Comparison of ENCODE assay signal across 8 cellular contexts in genomic region chr17:1147664-1148063, GRCh38. TPM values are rescaled to one million over a fixed set of nuclear protein-coding genes. Genes with fewer than 3 reads are reported as not detected.
A peak's percentile ranks its signal among the peaks of the same experiment; 100 is the strongest.
DNase-seq lines count a peak whose midpoint lies in the region; ATAC-seq and TF ChIP-seq lines count a peak whose summit lies in the region.

No MANE protein-coding gene starts in this region.

- in situ Hi-C loops in astrocyte of the cerebellum (cut with HindIII; ENCODE audit: low sequenced_read_pairs), result no loop called here

- intact Hi-C loops in posterior vena cava (cut with DNase I), result no loop called here

- ATAC-seq in GM21529 (IDR thresholded peaks at IDR 0.05; ENCODE audit: unreplicated experiment), result no peak
- no peak for ATAC-seq in HG02938 (IDR thresholded peaks at IDR 0.05; ENCODE audit: unreplicated experiment)

- no peak overlapping the region for H3K4me3 ChIP-seq in astrocyte of the cerebellum (ENCODE audit: low read depth, low read length)

- peak; percentile 69 for DNase-seq in D341Med (ENCODE audit: low spot score)
- DNase-seq in NCI-H1417 treated with DMSO at 0.1 percent for 48 hours (lab: John Stamatoyannopoulos, UW), result peak; percentile 12
- DNase-seq in astrocyte of the cerebellum (ENCODE audit: low read depth), result peak; percentile 37
- DNase-seq in kidney glomerular epithelial cell (lab: John Stamatoyannopoulos, UW), result peak; percentile 48
- DNase-seq in posterior vena cava (ENCODE audit: low spot score), result no peak
- no peak for DNase-seq in MV-4-11 (lab: John Stamatoyannopoulos, UW)

- TF ChIP-seq CTCF in astrocyte of the cerebellum (IDR thresholded peaks at IDR 0.05; ENCODE audit: low read depth, low read length, missing control alignments), result peak; percentile 66

RNA-seq across cellular contexts. Expression of gene ABR, which starts 32.1 kb away (rescaled TPM):
- total RNA-seq in posterior vena cava, result 100 to 1,000 TPM in 1 of 2 donors, 10 to 100 TPM in 1; 99.1 to 146 TPM

Comparison
In these comparisons a context has a peak if more than half of its experiments do, and no peak if none do; other contexts are left out.
1. DNase-seq: peak in D341Med (single experiment), NCI-H1417 treated with DMSO at 0.1 percent for 48 hours (single experiment), astrocyte of the cerebellum (single experiment) and kidney glomerular epithelial cell (single experiment); none in posterior vena cava (single experiment) and MV-4-11 (single experiment).